1 cellular context compared by ENCODE assay signal in the genomic region with DNA sequence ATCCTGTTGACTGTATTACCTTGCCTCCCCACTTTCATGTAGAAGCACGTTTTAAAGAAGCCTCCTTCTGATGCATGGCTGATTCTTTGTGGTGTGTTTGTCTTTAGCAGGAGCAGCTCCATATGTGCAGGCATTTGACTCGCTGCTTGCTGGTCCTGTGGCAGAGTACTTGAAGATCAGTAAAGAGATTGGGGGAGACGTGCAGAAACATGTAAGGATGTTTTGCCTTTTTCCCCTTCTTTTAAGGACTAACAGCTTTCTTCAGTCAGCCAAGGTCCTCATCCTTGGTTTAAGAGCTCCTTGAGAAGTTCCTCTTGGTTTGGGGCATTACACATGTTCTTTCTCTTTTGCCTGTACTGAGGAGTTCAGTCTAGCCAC.
TF ChIP-seq lines count a peak whose summit lies in the region.

No MANE protein-coding gene starts in this region.

TF ChIP-seq in K562, 482 proteins besides CTCF, POLR2A, EP300 and RAD21 (continued from another document and continues in another):
- TF ChIP-seq, protein P1, sequence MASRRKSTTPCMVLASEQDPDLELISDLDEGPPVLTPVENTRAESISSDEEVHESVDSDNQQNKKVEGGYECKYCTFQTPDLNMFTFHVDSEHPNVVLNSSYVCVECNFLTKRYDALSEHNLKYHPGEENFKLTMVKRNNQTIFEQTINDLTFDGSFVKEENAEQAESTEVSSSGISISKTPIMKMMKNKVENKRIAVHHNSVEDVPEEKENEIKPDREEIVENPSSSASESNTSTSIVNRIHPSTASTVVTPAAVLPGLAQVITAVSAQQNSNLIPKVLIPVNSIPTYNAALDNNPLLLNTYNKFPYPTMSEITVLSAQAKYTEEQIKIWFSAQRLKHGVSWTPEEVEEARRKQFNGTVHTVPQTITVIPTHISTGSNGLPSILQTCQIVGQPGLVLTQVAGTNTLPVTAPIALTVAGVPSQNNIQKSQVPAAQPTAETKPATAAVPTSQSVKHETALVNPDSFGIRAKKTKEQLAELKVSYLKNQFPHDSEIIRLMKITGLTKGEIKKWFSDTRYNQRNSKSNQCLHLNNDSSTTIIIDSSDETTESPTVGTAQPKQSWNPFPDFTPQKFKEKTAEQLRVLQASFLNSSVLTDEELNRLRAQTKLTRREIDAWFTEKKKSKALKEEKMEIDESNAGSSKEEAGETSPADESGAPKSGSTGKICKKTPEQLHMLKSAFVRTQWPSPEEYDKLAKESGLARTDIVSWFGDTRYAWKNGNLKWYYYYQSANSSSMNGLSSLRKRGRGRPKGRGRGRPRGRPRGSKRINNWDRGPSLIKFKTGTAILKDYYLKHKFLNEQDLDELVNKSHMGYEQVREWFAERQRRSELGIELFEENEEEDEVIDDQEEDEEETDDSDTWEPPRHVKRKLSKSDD (conservative IDR thresholded peaks at IDR 0.05; ENCODE audit: low read length): no peak
- TF ChIP-seq EWSR1 (IDR thresholded peaks at IDR 0.05; ENCODE audit: borderline replicate concordance, low read depth, partially characterized antibody): no peak
- TF ChIP-seq, protein P2, sequence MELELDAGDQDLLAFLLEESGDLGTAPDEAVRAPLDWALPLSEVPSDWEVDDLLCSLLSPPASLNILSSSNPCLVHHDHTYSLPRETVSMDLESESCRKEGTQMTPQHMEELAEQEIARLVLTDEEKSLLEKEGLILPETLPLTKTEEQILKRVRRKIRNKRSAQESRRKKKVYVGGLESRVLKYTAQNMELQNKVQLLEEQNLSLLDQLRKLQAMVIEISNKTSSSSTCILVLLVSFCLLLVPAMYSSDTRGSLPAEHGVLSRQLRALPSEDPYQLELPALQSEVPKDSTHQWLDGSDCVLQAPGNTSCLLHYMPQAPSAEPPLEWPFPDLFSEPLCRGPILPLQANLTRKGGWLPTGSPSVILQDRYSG (tag; conservative IDR thresholded peaks at IDR 0.05; ENCODE audit: low read depth): peak; percentile 87
- no peak for TF ChIP-seq GABPB2 (CRISPR knock-in tag; conservative IDR thresholded peaks at IDR 0.05)
- no peak for TF ChIP-seq CHD1 (IDR thresholded peaks at IDR 0.05; ENCODE audit: low read length)
- peak; percentile 84; the same call in 1 of the 2 replicates for TF ChIP-seq ZNF766 (CRISPR knock-in tag; conservative IDR thresholded peaks at IDR 0.05)
- TF ChIP-seq, protein P3, sequence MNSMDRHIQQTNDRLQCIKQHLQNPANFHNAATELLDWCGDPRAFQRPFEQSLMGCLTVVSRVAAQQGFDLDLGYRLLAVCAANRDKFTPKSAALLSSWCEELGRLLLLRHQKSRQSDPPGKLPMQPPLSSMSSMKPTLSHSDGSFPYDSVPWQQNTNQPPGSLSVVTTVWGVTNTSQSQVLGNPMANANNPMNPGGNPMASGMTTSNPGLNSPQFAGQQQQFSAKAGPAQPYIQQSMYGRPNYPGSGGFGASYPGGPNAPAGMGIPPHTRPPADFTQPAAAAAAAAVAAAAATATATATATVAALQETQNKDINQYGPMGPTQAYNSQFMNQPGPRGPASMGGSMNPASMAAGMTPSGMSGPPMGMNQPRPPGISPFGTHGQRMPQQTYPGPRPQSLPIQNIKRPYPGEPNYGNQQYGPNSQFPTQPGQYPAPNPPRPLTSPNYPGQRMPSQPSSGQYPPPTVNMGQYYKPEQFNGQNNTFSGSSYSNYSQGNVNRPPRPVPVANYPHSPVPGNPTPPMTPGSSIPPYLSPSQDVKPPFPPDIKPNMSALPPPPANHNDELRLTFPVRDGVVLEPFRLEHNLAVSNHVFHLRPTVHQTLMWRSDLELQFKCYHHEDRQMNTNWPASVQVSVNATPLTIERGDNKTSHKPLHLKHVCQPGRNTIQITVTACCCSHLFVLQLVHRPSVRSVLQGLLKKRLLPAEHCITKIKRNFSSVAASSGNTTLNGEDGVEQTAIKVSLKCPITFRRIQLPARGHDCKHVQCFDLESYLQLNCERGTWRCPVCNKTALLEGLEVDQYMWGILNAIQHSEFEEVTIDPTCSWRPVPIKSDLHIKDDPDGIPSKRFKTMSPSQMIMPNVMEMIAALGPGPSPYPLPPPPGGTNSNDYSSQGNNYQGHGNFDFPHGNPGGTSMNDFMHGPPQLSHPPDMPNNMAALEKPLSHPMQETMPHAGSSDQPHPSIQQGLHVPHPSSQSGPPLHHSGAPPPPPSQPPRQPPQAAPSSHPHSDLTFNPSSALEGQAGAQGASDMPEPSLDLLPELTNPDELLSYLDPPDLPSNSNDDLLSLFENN (IDR thresholded peaks at IDR 0.05; ENCODE audit: low read depth in 2 of 2, low read length in 2 of 2): no peak
- peak; percentile 73 for TF ChIP-seq CXXC5 (CRISPR knock-in tag; IDR thresholded peaks at IDR 0.05)
- TF ChIP-seq MAX (CRISPR knock-in tag; IDR thresholded peaks at IDR 0.05): no peak
- TF ChIP-seq ZNF655 (CRISPR knock-in tag; IDR thresholded peaks at IDR 0.05): peak; percentile 55; the same call in 1 of the 2 replicates
- no peak for TF ChIP-seq PHF20 (IDR thresholded peaks at IDR 0.05; ENCODE audit: partially characterized antibody)
- no peak for TF ChIP-seq TFAM (CRISPR knock-in tag; conservative IDR thresholded peaks at IDR 0.05)
- TF ChIP-seq RBBP5 (IDR thresholded peaks at IDR 0.05; ENCODE audit: borderline replicate concordance, insufficient read depth, low read length, poor library complexity, severe bottlenecking): no peak
- TF ChIP-seq, protein P4, sequence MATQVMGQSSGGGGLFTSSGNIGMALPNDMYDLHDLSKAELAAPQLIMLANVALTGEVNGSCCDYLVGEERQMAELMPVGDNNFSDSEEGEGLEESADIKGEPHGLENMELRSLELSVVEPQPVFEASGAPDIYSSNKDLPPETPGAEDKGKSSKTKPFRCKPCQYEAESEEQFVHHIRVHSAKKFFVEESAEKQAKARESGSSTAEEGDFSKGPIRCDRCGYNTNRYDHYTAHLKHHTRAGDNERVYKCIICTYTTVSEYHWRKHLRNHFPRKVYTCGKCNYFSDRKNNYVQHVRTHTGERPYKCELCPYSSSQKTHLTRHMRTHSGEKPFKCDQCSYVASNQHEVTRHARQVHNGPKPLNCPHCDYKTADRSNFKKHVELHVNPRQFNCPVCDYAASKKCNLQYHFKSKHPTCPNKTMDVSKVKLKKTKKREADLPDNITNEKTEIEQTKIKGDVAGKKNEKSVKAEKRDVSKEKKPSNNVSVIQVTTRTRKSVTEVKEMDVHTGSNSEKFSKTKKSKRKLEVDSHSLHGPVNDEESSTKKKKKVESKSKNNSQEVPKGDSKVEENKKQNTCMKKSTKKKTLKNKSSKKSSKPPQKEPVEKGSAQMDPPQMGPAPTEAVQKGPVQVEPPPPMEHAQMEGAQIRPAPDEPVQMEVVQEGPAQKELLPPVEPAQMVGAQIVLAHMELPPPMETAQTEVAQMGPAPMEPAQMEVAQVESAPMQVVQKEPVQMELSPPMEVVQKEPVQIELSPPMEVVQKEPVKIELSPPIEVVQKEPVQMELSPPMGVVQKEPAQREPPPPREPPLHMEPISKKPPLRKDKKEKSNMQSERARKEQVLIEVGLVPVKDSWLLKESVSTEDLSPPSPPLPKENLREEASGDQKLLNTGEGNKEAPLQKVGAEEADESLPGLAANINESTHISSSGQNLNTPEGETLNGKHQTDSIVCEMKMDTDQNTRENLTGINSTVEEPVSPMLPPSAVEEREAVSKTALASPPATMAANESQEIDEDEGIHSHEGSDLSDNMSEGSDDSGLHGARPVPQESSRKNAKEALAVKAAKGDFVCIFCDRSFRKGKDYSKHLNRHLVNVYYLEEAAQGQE (CRISPR knock-in tag; IDR thresholded peaks at IDR 0.05; ENCODE audit: low read depth): 0 out of 2 replicates have a peak, but pooled peaks have one; percentile 39
- TF ChIP-seq LEF1 (IDR thresholded peaks at IDR 0.05): no peak
- TF ChIP-seq TBL1XR1 (IDR thresholded peaks at IDR 0.05; ENCODE audit: low read length in 2 of 2): no peak
- no peak for TF ChIP-seq ZNF140 (CRISPR knock-in tag; IDR thresholded peaks at IDR 0.05)
- TF ChIP-seq, protein P5, sequence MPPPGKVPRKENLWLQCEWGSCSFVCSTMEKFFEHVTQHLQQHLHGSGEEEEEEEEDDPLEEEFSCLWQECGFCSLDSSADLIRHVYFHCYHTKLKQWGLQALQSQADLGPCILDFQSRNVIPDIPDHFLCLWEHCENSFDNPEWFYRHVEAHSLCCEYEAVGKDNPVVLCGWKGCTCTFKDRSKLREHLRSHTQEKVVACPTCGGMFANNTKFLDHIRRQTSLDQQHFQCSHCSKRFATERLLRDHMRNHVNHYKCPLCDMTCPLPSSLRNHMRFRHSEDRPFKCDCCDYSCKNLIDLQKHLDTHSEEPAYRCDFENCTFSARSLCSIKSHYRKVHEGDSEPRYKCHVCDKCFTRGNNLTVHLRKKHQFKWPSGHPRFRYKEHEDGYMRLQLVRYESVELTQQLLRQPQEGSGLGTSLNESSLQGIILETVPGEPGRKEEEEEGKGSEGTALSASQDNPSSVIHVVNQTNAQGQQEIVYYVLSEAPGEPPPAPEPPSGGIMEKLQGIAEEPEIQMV (tag; conservative IDR thresholded peaks at IDR 0.05; ENCODE audit: low read depth): peak; percentile 2; the same call in 1 of the 2 replicates
- TF ChIP-seq PREB (CRISPR knock-in tag; IDR thresholded peaks at IDR 0.05): no peak
- TF ChIP-seq SPI1 (IDR thresholded peaks at IDR 0.05; ENCODE audit: borderline replicate concordance, low read depth, low read length): no peak
- peak; percentile 52; the same call in 1 of the 2 replicates for TF ChIP-seq ZNF830 (CRISPR knock-in tag; IDR thresholded peaks at IDR 0.05)
- TF ChIP-seq ZKSCAN3 (CRISPR knock-in tag; IDR thresholded peaks at IDR 0.05): peak; percentile 49
- no peak for TF ChIP-seq SAFB2 (IDR thresholded peaks at IDR 0.05; ENCODE audit: borderline replicate concordance, low read depth, low read length, severe bottlenecking)
- TF ChIP-seq NUFIP1 (IDR thresholded peaks at IDR 0.05; ENCODE audit: partially characterized antibody): peak; percentile 68
- no peak for TF ChIP-seq TEAD4 (IDR thresholded peaks at IDR 0.05; ENCODE audit: low read length)
- no peak for TF ChIP-seq TEAD4 (CRISPR knock-in tag; IDR thresholded peaks at IDR 0.05; ENCODE audit: borderline replicate concordance)
- 0 out of 2 replicates have a peak, but pooled peaks have one; percentile 18 for TF ChIP-seq ZNF3 (CRISPR knock-in tag; IDR thresholded peaks at IDR 0.05)
- no peak for TF ChIP-seq ZNF263 (CRISPR knock-in tag; IDR thresholded peaks at IDR 0.05; ENCODE audit: borderline replicate concordance)
- no peak for TF ChIP-seq MYC (IDR thresholded peaks at IDR 0.05; ENCODE audit: low read depth, low read length)
- TF ChIP-seq MYC (CRISPR knock-in tag; IDR thresholded peaks at IDR 0.05; ENCODE audit: borderline replicate concordance, low read depth): peak; percentile 91; the same call in 1 of the 2 replicates
- no peak for TF ChIP-seq EGR1 (conservative IDR thresholded peaks at IDR 0.05)
- TF ChIP-seq GTF2E2 (tag; IDR thresholded peaks at IDR 0.05): peak; percentile 98
- peak; percentile 81; the same call in 1 of the 2 replicates for TF ChIP-seq GTF2A2 (tag; IDR thresholded peaks at IDR 0.05)
- no peak for TF ChIP-seq HLTF (IDR thresholded peaks at IDR 0.05)
- peak; percentile 97 for TF ChIP-seq ERF (CRISPR knock-in tag; IDR thresholded peaks at IDR 0.05)
- no peak for TF ChIP-seq SMAD1 (IDR thresholded peaks at IDR 0.05; ENCODE audit: low read depth, low read length, partially characterized antibody)
- no peak for TF ChIP-seq ZNF764 (CRISPR knock-in tag; IDR thresholded peaks at IDR 0.05; ENCODE audit: low read depth)
- TF ChIP-seq EP400 (IDR thresholded peaks at IDR 0.05): no peak
- TF ChIP-seq U2AF1 (optimal IDR thresholded peaks at IDR 0.05; ENCODE audit: low read depth, low read length): no peak
- TF ChIP-seq, protein P6, sequence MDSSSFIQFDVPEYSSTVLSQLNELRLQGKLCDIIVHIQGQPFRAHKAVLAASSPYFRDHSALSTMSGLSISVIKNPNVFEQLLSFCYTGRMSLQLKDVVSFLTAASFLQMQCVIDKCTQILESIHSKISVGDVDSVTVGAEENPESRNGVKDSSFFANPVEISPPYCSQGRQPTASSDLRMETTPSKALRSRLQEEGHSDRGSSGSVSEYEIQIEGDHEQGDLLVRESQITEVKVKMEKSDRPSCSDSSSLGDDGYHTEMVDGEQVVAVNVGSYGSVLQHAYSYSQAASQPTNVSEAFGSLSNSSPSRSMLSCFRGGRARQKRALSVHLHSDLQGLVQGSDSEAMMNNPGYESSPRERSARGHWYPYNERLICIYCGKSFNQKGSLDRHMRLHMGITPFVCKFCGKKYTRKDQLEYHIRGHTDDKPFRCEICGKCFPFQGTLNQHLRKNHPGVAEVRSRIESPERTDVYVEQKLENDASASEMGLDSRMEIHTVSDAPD (CRISPR knock-in tag; IDR thresholded peaks at IDR 0.05): peak; percentile 80; the same call in 1 of the 2 replicates
- no peak for TF ChIP-seq CAMTA2 (CRISPR knock-in tag; conservative IDR thresholded peaks at IDR 0.05)
- TF ChIP-seq, protein P7, sequence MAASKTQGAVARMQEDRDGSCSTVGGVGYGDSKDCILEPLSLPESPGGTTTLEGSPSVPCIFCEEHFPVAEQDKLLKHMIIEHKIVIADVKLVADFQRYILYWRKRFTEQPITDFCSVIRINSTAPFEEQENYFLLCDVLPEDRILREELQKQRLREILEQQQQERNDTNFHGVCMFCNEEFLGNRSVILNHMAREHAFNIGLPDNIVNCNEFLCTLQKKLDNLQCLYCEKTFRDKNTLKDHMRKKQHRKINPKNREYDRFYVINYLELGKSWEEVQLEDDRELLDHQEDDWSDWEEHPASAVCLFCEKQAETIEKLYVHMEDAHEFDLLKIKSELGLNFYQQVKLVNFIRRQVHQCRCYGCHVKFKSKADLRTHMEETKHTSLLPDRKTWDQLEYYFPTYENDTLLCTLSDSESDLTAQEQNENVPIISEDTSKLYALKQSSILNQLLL (CRISPR knock-in tag; IDR thresholded peaks at IDR 0.05; ENCODE audit: borderline replicate concordance): no peak
- no peak for TF ChIP-seq ZNF316 (IDR thresholded peaks at IDR 0.05)
- peak; percentile 67; the same call in 1 of the 2 replicates for TF ChIP-seq ZNF197 (CRISPR knock-in tag; IDR thresholded peaks at IDR 0.05; ENCODE audit: low read depth)
- no peak for TF ChIP-seq PHB2 (IDR thresholded peaks at IDR 0.05; ENCODE audit: low read depth)
- TF ChIP-seq KLF10 (CRISPR knock-in tag; IDR thresholded peaks at IDR 0.05): 0 out of 2 replicates have a peak, but pooled peaks have one; percentile 49
